8 cellular contexts compared by ENCODE assay signal in the genomic region with DNA sequence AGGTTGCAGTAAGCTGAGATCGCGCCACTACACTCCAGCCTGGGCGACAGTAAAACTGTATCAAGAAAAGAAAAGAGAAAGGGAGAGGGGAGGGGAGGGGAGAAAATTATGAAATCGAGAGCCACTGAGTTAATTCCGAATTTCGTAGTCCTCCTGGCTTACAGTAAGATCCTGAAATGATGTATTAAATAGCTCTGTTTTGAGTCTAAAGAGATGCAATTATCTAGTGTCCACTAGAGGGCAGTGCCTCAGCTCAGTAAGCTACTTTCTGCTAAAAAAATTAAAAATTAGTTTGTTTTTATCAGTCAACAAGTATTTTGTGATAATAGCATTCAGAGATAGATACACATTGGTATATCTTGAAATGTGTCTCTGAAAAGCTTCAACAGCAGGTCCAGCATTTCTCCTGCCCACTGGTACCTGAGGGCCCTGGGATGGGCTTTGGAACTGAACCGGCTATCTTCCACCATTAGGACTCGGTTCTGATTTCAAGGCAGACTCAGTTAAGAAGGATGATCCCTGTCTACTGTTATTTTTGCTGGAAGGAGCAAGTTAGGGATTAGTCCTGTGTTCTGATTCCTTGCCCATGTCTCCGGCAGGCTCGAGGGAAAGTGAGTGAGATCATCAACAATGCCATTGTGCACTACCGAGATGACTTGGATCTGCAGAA. TPM values are rescaled to one million over a fixed set of nuclear protein-coding genes. Genes with fewer than 3 reads are reported as not detected.
DNase-seq lines count a peak whose midpoint lies in the region; ATAC-seq and TF ChIP-seq lines count a peak whose summit lies in the region.

No MANE protein-coding gene starts in this region.

- no peak overlapping the region for H2AFZ ChIP-seq in OCI-LY3 (ENCODE audit: low read depth, low read length)

- H3K27me3 Mint-ChIP-seq in CD4-positive, CD25-positive, alpha-beta regulatory T cell, result peaks cover 21% of the 10 kb centered on the region
- peaks cover 25% of the 10 kb centered on the region for H3K27me3 Mint-ChIP-seq in nephron progenitor cell (ENCODE audit: low read depth, poor library complexity)
- H3K27me3 Mint-ChIP-seq in activated T-helper 2 cell treated with anti-CD3 and anti-CD28 coated beads, Interferon-gamma antibody, Interleukin-2, Interleukin-4, amounts not matched to agents 10 μg/mL and 5 μg/mL and 100 μg/mL, durations not matched to agents 14 hours and 24 hours and 36 hours (ENCODE audit: low read depth), result peaks cover 6% of the 10 kb centered on the region

- no peak overlapping the region for H3K4me3 Mint-ChIP-seq in CD4-positive, CD25-positive, alpha-beta regulatory T cell
- no peak overlapping the region for H3K4me3 Mint-ChIP-seq in nephron progenitor cell
- H3K4me3 Mint-ChIP-seq in activated T-helper 2 cell treated with anti-CD3 and anti-CD28 coated beads, Interferon-gamma antibody, Interleukin-2, Interleukin-4, amounts not matched to agents 10 μg/mL and 5 μg/mL and 100 μg/mL, durations not matched to agents 14 hours and 24 hours and 36 hours (ENCODE audit: low read depth), result no peak overlapping the region

- TF ChIP-seq CTCF in OCI-LY3 (IDR thresholded peaks at IDR 0.05; ENCODE audit: low read depth, low read length), result peak; percentile 84
- peak; percentile 90 for TF ChIP-seq CTCF in nephron progenitor cell (IDR thresholded peaks at IDR 0.05)

- H3K9ac ChIP-seq in OCI-LY3 (ENCODE audit: low read length), result peak overlapping the region; percentile 12; the same call in 1 of the 2 replicates

- H3K9me3 ChIP-seq in CD4-positive, CD25-positive, alpha-beta regulatory T cell (ENCODE audit: control insufficient read depth in 2 of 2, low read length in 2 of 2), result no peaks in the 10 kb centered on the region
- no peaks in the 10 kb centered on the region for H3K9me3 ChIP-seq in OCI-LY3 (ENCODE audit: insufficient read depth, low read length)

- no peak overlapping the region for H3K4me3 ChIP-seq in CD4-positive, CD25-positive, alpha-beta regulatory T cell (ENCODE audit: low read depth, low read length)
- no peak overlapping the region for H3K4me3 ChIP-seq in OCI-LY3 (ENCODE audit: low read length)

- no peak overlapping the region for H3K27ac ChIP-seq in CD4-positive, CD25-positive, alpha-beta regulatory T cell (ENCODE audit: insufficient read depth, low read length, poor library complexity, severe bottlenecking)
- H3K27ac ChIP-seq in OCI-LY3 (ENCODE audit: low read length), result peak overlapping the region; percentile 94

- no peaks in the 10 kb centered on the region for H3K27me3 ChIP-seq in CD4-positive, CD25-positive, alpha-beta regulatory T cell (ENCODE audit: control insufficient read depth, insufficient read depth, low read length)
- H3K27me3 ChIP-seq in OCI-LY3 (ENCODE audit: low read depth, low read length), result no peaks in the 10 kb centered on the region

- peaks cover 39% of the 10 kb centered on the region for H4K20me1 ChIP-seq in OCI-LY3 (ENCODE audit: insufficient read depth, low read length)

- H3K9me3 Mint-ChIP-seq in CD4-positive, CD25-positive, alpha-beta regulatory T cell, result no peaks in the 10 kb centered on the region
- H3K9me3 Mint-ChIP-seq in nephron progenitor cell, result no peaks in the 10 kb centered on the region
- H3K9me3 Mint-ChIP-seq in activated T-helper 2 cell treated with anti-CD3 and anti-CD28 coated beads, Interferon-gamma antibody, Interleukin-2, Interleukin-4, amounts not matched to agents 10 μg/mL and 5 μg/mL and 100 μg/mL, durations not matched to agents 14 hours and 24 hours and 36 hours, result no peaks in the 10 kb centered on the region

- DNase-seq in CD4-positive, CD25-positive, alpha-beta regulatory T cell, result peak in 2 of 3 donors; percentile 32 to 73
- DNase-seq in H4 (ENCODE audit: low spot score) (peak; percentile 45), dermis microvascular lymphatic vessel endothelial cell (ENCODE audit: low read depth in 2 of 2) (peak; percentile 53 to 70), nephron progenitor cell (no peak)
- DNase-seq in activated T-helper 2 cell treated with anti-CD3 and anti-CD28 coated beads, Interferon-gamma antibody, Interleukin-2, Interleukin-4, amounts not matched to agents 10 μg/mL and 5 μg/mL and 100 μg/mL, durations not matched to agents 14 hours and 24 hours and 36 hours (ENCODE audit: low spot score), result no peak
- DNase-seq in activated T-cell treated with anti-CD3 and anti-CD28 coated beads, Interleukin-2, amount 50 U/mL, for 48 hours, result no peak

- no peak overlapping the region for H3K27ac Mint-ChIP-seq in CD4-positive, CD25-positive, alpha-beta regulatory T cell
- no peak overlapping the region for H3K27ac Mint-ChIP-seq in nephron progenitor cell
- no peak overlapping the region for H3K27ac Mint-ChIP-seq in activated T-helper 2 cell treated with anti-CD3 and anti-CD28 coated beads, Interferon-gamma antibody, Interleukin-2, Interleukin-4, amounts not matched to agents 10 μg/mL and 5 μg/mL and 100 μg/mL, durations not matched to agents 14 hours and 24 hours and 36 hours

- H3K36me3 ChIP-seq in CD4-positive, CD25-positive, alpha-beta regulatory T cell (ENCODE audit: control insufficient read depth, insufficient read depth, low read length), result no peaks in the 10 kb centered on the region
- peaks cover 65% of the 10 kb centered on the region for H3K36me3 ChIP-seq in OCI-LY3 (replicated peaks; ENCODE audit: low read depth, low read length)

- ATAC-seq in CD4-positive, CD25-positive, alpha-beta regulatory T cell (ENCODE audit: low read depth in 2 of 2), result peak in 1 of 2 donors; percentile 51
- ATAC-seq in HG03095 (IDR thresholded peaks at IDR 0.05; ENCODE audit: unreplicated experiment), result no peak

- intact Hi-C loops in activated T-helper 2 cell treated with anti-CD3 and anti-CD28 coated beads, Interferon-gamma antibody, Interleukin-2, Interleukin-4, amounts not matched to agents 10 μg/mL and 5 μg/mL and 100 μg/mL, durations not matched to agents 14 hours and 24 hours and 36 hours (cut with micrococcal nuclease), result loop anchor here (1.0 kb wide), 1 partner anchor 46 kb away; no protein-coding TSS in a partner anchor

- H3K4me1 Mint-ChIP-seq in CD4-positive, CD25-positive, alpha-beta regulatory T cell, result peaks cover 0 to 10% (median 1%) of the 10 kb centered on the region in 4 donors
- peaks cover 46% of the 10 kb centered on the region for H3K4me1 Mint-ChIP-seq in nephron progenitor cell
- H3K4me1 Mint-ChIP-seq in activated T-helper 2 cell treated with anti-CD3 and anti-CD28 coated beads, Interferon-gamma antibody, Interleukin-2, Interleukin-4, amounts not matched to agents 10 μg/mL and 5 μg/mL and 100 μg/mL, durations not matched to agents 14 hours and 24 hours and 36 hours (ENCODE audit: low read depth), result peaks cover 4% of the 10 kb centered on the region

- peaks cover 2% of the 10 kb centered on the region for H3K4me1 ChIP-seq in CD4-positive, CD25-positive, alpha-beta regulatory T cell (ENCODE audit: control insufficient read depth, insufficient read depth, low read length, poor library complexity, severe bottlenecking)
- H3K4me1 ChIP-seq in OCI-LY3 (ENCODE audit: low read length), result peaks cover 96% of the 10 kb centered on the region

- H3K79me2 ChIP-seq in OCI-LY3 (ENCODE audit: low read length), result peaks cover 49% of the 10 kb centered on the region

- peaks cover 17% of the 10 kb centered on the region for H3K36me3 Mint-ChIP-seq in CD4-positive, CD25-positive, alpha-beta regulatory T cell
- no peaks in the 10 kb centered on the region for H3K36me3 Mint-ChIP-seq in nephron progenitor cell (ENCODE audit: low read depth)
- peaks cover 3% of the 10 kb centered on the region for H3K36me3 Mint-ChIP-seq in activated T-helper 2 cell treated with anti-CD3 and anti-CD28 coated beads, Interferon-gamma antibody, Interleukin-2, Interleukin-4, amounts not matched to agents 10 μg/mL and 5 μg/mL and 100 μg/mL, durations not matched to agents 14 hours and 24 hours and 36 hours (ENCODE audit: low read depth)

- H3K4me2 ChIP-seq in OCI-LY3 (ENCODE audit: low read length), result peak overlapping the region; percentile 38

RNA-seq across cellular contexts. Expression of gene TSPAN33, which starts 19.5 kb away (rescaled TPM):
- 4.5 TPM for total RNA-seq in CD4-positive, CD25-positive, alpha-beta regulatory T cell
- 1 to 10 TPM in 3 of 4 donors, under 1 TPM in 1; 0.96 to 3.2 (median 2.2) TPM for polyA plus RNA-seq in CD4-positive, CD25-positive, alpha-beta regulatory T cell
- 9.4 and 11.2 TPM in 2 replicates for total RNA-seq in H4 (2014; rRNA removed; shearing (Covaris generic))
- total RNA-seq in dermis microvascular lymphatic vessel endothelial cell, result under 0.01 and 0.13 TPM in 2 replicates
- 5.5 and 5.6 TPM in 2 replicates for total RNA-seq in activated T-helper 2 cell treated with anti-CD3 and anti-CD28 coated beads, Interferon-gamma antibody, Interleukin-2, Interleukin-4, amounts not matched to agents 10 μg/mL and 5 μg/mL and 100 μg/mL, durations not matched to agents 14 hours and 24 hours and 36 hours

RNA-seq across cellular contexts. Expression of gene SMO, which starts 24.4 kb away (rescaled TPM):
- total RNA-seq in CD4-positive, CD25-positive, alpha-beta regulatory T cell, result 0.12 TPM
- not detected for polyA plus RNA-seq in CD4-positive, CD25-positive, alpha-beta regulatory T cell
- 13.5 and 15.5 TPM in 2 replicates for total RNA-seq in H4 (2014; rRNA removed; shearing (Covaris generic))
- total RNA-seq in dermis microvascular lymphatic vessel endothelial cell, result 2.3 and 8.3 TPM in 2 replicates
- total RNA-seq in activated T-helper 2 cell treated with anti-CD3 and anti-CD28 coated beads, Interferon-gamma antibody, Interleukin-2, Interleukin-4, amounts not matched to agents 10 μg/mL and 5 μg/mL and 100 μg/mL, durations not matched to agents 14 hours and 24 hours and 36 hours, result 0.64 and 0.89 TPM in 2 replicates

Comparison
In these comparisons a context has a peak if more than half of its experiments do, and no peak if none do; other contexts are left out.
1. DNase-seq: peak in CD4-positive, CD25-positive, alpha-beta regulatory T cell (2 of 3), H4 (single experiment) and dermis microvascular lymphatic vessel endothelial cell (2 of 2); none in nephron progenitor cell (single experiment), activated T-helper 2 cell treated with anti-CD3 and anti-CD28 coated beads, Interferon-gamma antibody, Interleukin-2, Interleukin-4, amounts not matched to agents 10 μg/mL and 5 μg/mL and 100 μg/mL, durations not matched to agents 14 hours and 24 hours and 36 hours (single experiment) and activated T-cell treated with anti-CD3 and anti-CD28 coated beads, Interleukin-2, amount 50 U/mL, for 48 hours (0 of 2).